In genomic region chr2:58046585-58047372, GRCh38 we compare ENCODE assay signal across 8 cellular contexts. TPM values are rescaled to one million over a fixed set of nuclear protein-coding genes. Genes with fewer than 3 reads are reported as not detected.
DNase-seq lines count a peak whose midpoint lies in the region; ATAC-seq lines count a peak whose summit lies in the region.

Gene VRK2, plus strand, starts transcription at chr2:58046806. Its CDS starts 2,026 bp downstream, at chr2:58048832.

- peaks cover 11% of the 10 kb centered on the region for H3K36me3 Mint-ChIP-seq in activated CD4-positive, alpha-beta T cell treated with anti-CD3 and anti-CD28 coated beads, Interleukin-2, amount 10 ng/mL, durations not matched to agents 24 days and 14 days (ENCODE audit: low read depth)

- intact Hi-C loops in activated CD4-positive, alpha-beta T cell treated with anti-CD3 and anti-CD28 coated beads, Interleukin-2, amount 10 ng/mL, durations not matched to agents 24 days and 14 days (cut with micrococcal nuclease) = loop anchor here (1.0 to 5.0 kb wide), 3 partner anchors 61 to 195 kb away; partner anchors contain the start of gene FANCL

- H3K27me3 Mint-ChIP-seq in activated CD4-positive, alpha-beta T cell treated with anti-CD3 and anti-CD28 coated beads, Interleukin-2, amount 10 ng/mL, durations not matched to agents 24 days and 14 days = no peaks in the 10 kb centered on the region

- peak within 1 kb of the TSS; percentile 95 for H3K27ac Mint-ChIP-seq in activated CD4-positive, alpha-beta T cell treated with anti-CD3 and anti-CD28 coated beads, Interleukin-2, amount 10 ng/mL, durations not matched to agents 24 days and 14 days

- peaks cover 45% of the 10 kb centered on the region for H3K4me1 Mint-ChIP-seq in activated CD4-positive, alpha-beta T cell treated with anti-CD3 and anti-CD28 coated beads, Interleukin-2, amount 10 ng/mL, durations not matched to agents 24 days and 14 days

- peak; percentile 88 for ATAC-seq in GM18873 (IDR thresholded peaks at IDR 0.05; ENCODE audit: low FRiP score, unreplicated experiment)
- peak; percentile 87 for ATAC-seq in HG03175 (IDR thresholded peaks at IDR 0.05; ENCODE audit: unreplicated experiment)
- peak; percentile 95 for ATAC-seq in left lobe of liver

- no peaks in the 10 kb centered on the region for H3K9me3 Mint-ChIP-seq in activated CD4-positive, alpha-beta T cell treated with anti-CD3 and anti-CD28 coated beads, Interleukin-2, amount 10 ng/mL, durations not matched to agents 24 days and 14 days

- DNase-seq in AG08396 (ENCODE audit: low spot score) (peak; percentile 91), NCI-H446 treated with DMSO at 0.1 percent for 48 hours (lab: John Stamatoyannopoulos, UW) (peak; percentile 86), dedifferentiated amniotic fluid mesenchymal stem cell (ENCODE audit: extremely low spot score) (peak; percentile 75), left lobe of liver (ENCODE audit: low spot score) (peak; percentile 92)
- peak; percentile 96 for DNase-seq in activated CD4-positive, alpha-beta T cell treated with anti-CD3 and anti-CD28 coated beads, Interleukin-2, amount 10 ng/mL, durations not matched to agents 24 days and 14 days
- peak; percentile 80 for DNase-seq in stimulated activated CD4-positive, alpha-beta T cell treated with anti-CD3 and anti-CD28 coated beads, Interleukin-4, amount 100 ng/mL, for 1 hour

- H3K4me3 Mint-ChIP-seq in activated CD4-positive, alpha-beta T cell treated with anti-CD3 and anti-CD28 coated beads, Interleukin-2, amount 10 ng/mL, durations not matched to agents 24 days and 14 days = peak within 1 kb of the TSS; percentile 92

RNA-seq across cellular contexts. Expression of gene VRK2, which starts in this region (rescaled TPM):
- 21.7 and 22.0 TPM in 2 replicates for total RNA-seq in activated CD4-positive, alpha-beta T cell treated with anti-CD3 and anti-CD28 coated beads, Interleukin-2, amount 10 ng/mL, durations not matched to agents 24 days and 14 days
- total RNA-seq in left lobe of liver = 8.5 TPM

Comparison
In these comparisons a context has a peak if more than half of its experiments do, and no peak if none do; other contexts are left out.
1. Peak in every context shown above with its lines: DNase-seq and ATAC-seq.